1 cellular context compared by ENCODE assay signal in genomic region chr13:97141564-97142005, GRCh38.
A peak's percentile ranks its signal among the peaks of the same experiment; 100 is the strongest.
TF ChIP-seq lines count a peak whose summit lies in the region.

No MANE protein-coding gene starts in this region.

TF ChIP-seq in HEK293, 187 proteins besides CTCF, POLR2A, EP300 and RAD21 (continued from another document and continues in another):
- TF ChIP-seq, protein P1, sequence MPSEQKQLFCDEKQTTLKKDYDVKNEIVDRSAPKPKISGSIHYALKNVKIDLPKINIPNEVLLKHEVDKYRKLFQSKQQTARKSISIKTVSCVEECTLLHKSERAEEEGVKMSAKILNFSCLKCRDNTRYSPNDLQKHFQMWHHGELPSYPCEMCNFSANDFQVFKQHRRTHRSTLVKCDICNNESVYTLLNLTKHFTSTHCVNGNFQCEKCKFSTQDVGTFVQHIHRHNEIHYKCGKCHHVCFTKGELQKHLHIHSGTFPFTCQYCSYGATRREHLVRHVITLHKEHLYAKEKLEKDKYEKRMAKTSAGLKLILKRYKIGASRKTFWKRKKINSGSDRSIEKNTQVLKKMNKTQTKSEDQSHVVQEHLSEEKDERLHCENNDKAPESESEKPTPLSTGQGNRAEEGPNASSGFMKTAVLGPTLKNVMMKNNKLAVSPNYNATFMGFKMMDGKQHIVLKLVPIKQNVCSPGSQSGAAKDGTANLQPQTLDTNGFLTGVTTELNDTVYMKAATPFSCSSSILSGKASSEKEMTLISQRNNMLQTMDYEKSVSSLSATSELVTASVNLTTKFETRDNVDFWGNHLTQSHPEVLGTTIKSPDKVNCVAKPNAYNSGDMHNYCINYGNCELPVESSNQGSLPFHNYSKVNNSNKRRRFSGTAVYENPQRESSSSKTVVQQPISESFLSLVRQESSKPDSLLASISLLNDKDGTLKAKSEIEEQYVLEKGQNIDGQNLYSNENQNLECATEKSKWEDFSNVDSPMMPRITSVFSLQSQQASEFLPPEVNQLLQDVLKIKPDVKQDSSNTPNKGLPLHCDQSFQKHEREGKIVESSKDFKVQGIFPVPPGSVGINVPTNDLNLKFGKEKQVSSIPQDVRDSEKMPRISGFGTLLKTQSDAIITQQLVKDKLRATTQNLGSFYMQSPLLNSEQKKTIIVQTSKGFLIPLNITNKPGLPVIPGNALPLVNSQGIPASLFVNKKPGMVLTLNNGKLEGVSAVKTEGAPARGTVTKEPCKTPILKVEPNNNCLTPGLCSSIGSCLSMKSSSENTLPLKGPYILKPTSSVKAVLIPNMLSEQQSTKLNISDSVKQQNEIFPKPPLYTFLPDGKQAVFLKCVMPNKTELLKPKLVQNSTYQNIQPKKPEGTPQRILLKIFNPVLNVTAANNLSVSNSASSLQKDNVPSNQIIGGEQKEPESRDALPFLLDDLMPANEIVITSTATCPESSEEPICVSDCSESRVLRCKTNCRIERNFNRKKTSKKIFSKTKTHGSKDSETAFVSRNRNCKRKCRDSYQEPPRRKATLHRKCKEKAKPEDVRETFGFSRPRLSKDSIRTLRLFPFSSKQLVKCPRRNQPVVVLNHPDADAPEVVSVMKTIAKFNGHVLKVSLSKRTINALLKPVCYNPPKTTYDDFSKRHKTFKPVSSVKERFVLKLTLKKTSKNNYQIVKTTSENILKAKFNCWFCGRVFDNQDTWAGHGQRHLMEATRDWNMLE (tag by site-specific recombination; conservative IDR thresholded peaks at IDR 0.05; ENCODE audit: low read depth), result no peak
- TF ChIP-seq KLF8 (tag by site-specific recombination; IDR thresholded peaks at IDR 0.05), result no peak
- TF ChIP-seq, protein P2, sequence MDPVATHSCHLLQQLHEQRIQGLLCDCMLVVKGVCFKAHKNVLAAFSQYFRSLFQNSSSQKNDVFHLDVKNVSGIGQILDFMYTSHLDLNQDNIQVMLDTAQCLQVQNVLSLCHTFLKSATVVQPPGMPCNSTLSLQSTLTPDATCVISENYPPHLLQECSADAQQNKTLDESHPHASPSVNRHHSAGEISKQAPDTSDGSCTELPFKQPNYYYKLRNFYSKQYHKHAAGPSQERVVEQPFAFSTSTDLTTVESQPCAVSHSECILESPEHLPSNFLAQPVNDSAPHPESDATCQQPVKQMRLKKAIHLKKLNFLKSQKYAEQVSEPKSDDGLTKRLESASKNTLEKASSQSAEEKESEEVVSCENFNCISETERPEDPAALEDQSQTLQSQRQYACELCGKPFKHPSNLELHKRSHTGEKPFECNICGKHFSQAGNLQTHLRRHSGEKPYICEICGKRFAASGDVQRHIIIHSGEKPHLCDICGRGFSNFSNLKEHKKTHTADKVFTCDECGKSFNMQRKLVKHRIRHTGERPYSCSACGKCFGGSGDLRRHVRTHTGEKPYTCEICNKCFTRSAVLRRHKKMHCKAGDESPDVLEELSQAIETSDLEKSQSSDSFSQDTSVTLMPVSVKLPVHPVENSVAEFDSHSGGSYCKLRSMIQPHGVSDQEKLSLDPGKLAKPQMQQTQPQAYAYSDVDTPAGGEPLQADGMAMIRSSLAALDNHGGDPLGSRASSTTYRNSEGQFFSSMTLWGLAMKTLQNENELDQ (tag by site-specific recombination; IDR thresholded peaks at IDR 0.05; ENCODE audit: low read depth), result no peak
- no peak for TF ChIP-seq ZNF280D (tag by site-specific recombination; IDR thresholded peaks at IDR 0.05)
- TF ChIP-seq ZNF768 (tag by site-specific recombination; IDR thresholded peaks at IDR 0.05), result no peak
- TF ChIP-seq GFI1B (tag by site-specific recombination; IDR thresholded peaks at IDR 0.05), result no peak
- TF ChIP-seq, protein P3, sequence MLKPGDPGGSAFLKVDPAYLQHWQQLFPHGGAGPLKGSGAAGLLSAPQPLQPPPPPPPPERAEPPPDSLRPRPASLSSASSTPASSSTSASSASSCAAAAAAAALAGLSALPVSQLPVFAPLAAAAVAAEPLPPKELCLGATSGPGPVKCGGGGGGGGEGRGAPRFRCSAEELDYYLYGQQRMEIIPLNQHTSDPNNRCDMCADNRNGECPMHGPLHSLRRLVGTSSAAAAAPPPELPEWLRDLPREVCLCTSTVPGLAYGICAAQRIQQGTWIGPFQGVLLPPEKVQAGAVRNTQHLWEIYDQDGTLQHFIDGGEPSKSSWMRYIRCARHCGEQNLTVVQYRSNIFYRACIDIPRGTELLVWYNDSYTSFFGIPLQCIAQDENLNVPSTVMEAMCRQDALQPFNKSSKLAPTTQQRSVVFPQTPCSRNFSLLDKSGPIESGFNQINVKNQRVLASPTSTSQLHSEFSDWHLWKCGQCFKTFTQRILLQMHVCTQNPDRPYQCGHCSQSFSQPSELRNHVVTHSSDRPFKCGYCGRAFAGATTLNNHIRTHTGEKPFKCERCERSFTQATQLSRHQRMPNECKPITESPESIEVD (tag by site-specific recombination; IDR thresholded peaks at IDR 0.05), result peak; percentile 37; the same call in 1 of the 2 replicates
- no peak for TF ChIP-seq ZNF610 (tag by site-specific recombination; IDR thresholded peaks at IDR 0.05; ENCODE audit: borderline replicate concordance)
- TF ChIP-seq ZNF488 (tag by site-specific recombination; IDR thresholded peaks at IDR 0.05), result no peak
- TF ChIP-seq ELK4 (IDR thresholded peaks at IDR 0.05; ENCODE audit: borderline replicate concordance, low read depth, low read length), result no peak
- TF ChIP-seq IKZF3 (tag by site-specific recombination; IDR thresholded peaks at IDR 0.05), result peak; percentile 81
- TF ChIP-seq, protein P4, sequence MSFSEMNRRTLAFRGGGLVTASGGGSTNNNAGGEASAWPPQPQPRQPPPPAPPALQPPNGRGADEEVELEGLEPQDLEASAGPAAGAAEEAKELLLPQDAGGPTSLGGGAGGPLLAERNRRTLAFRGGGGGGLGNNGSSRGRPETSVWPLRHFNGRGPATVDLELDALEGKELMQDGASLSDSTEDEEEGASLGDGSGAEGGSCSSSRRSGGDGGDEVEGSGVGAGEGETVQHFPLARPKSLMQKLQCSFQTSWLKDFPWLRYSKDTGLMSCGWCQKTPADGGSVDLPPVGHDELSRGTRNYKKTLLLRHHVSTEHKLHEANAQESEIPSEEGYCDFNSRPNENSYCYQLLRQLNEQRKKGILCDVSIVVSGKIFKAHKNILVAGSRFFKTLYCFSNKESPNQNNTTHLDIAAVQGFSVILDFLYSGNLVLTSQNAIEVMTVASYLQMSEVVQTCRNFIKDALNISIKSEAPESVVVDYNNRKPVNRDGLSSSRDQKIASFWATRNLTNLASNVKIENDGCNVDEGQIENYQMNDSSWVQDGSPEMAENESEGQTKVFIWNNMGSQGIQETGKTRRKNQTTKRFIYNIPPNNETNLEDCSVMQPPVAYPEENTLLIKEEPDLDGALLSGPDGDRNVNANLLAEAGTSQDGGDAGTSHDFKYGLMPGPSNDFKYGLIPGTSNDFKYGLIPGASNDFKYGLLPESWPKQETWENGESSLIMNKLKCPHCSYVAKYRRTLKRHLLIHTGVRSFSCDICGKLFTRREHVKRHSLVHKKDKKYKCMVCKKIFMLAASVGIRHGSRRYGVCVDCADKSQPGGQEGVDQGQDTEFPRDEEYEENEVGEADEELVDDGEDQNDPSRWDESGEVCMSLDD (tag by site-specific recombination; IDR thresholded peaks at IDR 0.05), result no peak
- TF ChIP-seq ZBTB11 (tag by site-specific recombination; conservative IDR thresholded peaks at IDR 0.05; ENCODE audit: low read depth), result no peak
- no peak for TF ChIP-seq ZNF621 (tag by site-specific recombination; IDR thresholded peaks at IDR 0.05)
- no peak for TF ChIP-seq TCF7L2 (IDR thresholded peaks at IDR 0.05; ENCODE audit: borderline replicate concordance, low read depth, low read length)
- peak; percentile 80 for TF ChIP-seq ZNF366 (tag by site-specific recombination; conservative IDR thresholded peaks at IDR 0.05)
- TF ChIP-seq, protein P5, sequence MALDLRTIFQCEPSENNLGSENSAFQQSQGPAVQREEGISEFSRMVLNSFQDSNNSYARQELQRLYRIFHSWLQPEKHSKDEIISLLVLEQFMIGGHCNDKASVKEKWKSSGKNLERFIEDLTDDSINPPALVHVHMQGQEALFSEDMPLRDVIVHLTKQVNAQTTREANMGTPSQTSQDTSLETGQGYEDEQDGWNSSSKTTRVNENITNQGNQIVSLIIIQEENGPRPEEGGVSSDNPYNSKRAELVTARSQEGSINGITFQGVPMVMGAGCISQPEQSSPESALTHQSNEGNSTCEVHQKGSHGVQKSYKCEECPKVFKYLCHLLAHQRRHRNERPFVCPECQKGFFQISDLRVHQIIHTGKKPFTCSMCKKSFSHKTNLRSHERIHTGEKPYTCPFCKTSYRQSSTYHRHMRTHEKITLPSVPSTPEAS (tag by site-specific recombination; IDR thresholded peaks at IDR 0.05), result 0 out of 2 replicates have a peak, but pooled peaks have one; percentile 37
- TF ChIP-seq EGR2 (tag by site-specific recombination; IDR thresholded peaks at IDR 0.05; ENCODE audit: low read depth), result no peak
- TF ChIP-seq OSR2 (tag by site-specific recombination; IDR thresholded peaks at IDR 0.05), result peak; percentile 88
- no peak for TF ChIP-seq BCL6B (tag by site-specific recombination; IDR thresholded peaks at IDR 0.05)
- TF ChIP-seq, protein P6, sequence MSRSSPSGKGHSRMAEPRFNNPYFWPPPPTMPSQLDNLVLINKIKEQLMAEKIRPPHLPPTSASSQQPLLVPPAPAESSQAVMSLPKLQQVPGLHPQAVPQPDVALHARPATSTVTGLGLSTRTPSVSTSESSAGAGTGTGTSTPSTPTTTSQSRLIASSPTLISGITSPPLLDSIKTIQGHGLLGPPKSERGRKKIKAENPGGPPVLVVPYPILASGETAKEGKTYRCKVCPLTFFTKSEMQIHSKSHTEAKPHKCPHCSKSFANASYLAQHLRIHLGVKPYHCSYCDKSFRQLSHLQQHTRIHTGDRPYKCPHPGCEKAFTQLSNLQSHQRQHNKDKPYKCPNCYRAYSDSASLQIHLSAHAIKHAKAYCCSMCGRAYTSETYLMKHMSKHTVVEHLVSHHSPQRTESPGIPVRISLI (tag by site-specific recombination; IDR thresholded peaks at IDR 0.05), result no peak
- TF ChIP-seq ZNF623 (tag by site-specific recombination; IDR thresholded peaks at IDR 0.05), result no peak
- no peak for TF ChIP-seq ZNF404 (tag by site-specific recombination; IDR thresholded peaks at IDR 0.05)
- TF ChIP-seq HOXC10 (CRISPR knock-in tag; IDR thresholded peaks at IDR 0.05), result no peak
- peak; percentile 84 for TF ChIP-seq ZNF660 (tag by site-specific recombination; IDR thresholded peaks at IDR 0.05)
- TF ChIP-seq ZNF248 (tag by site-specific recombination; IDR thresholded peaks at IDR 0.05), result no peak
- peak; percentile 80 for TF ChIP-seq ZEB2 (tag by site-specific recombination; IDR thresholded peaks at IDR 0.05)
